Comparison of ENCODE assay signal across 7 cellular contexts in genomic region chr12:55996201-55996714, GRCh38. TPM values are rescaled to one million over a fixed set of nuclear protein-coding genes. Genes with fewer than 3 reads are reported as not detected.
A peak's percentile ranks its signal among the peaks of the same experiment; 100 is the strongest.
DNase-seq lines count a peak whose midpoint lies in the region; ATAC-seq, FAIRE-seq and TF ChIP-seq lines count a peak whose summit lies in the region.

No MANE protein-coding gene starts in this region.

- DNase-seq in GM13976 (ENCODE audit: low spot score) (peak; percentile 68), NCI-H2107 treated with DMSO at 0.1 percent for 48 hours (lab: John Stamatoyannopoulos, UW; ENCODE audit: unreplicated experiment) (peak; percentile 91), WTC11 (ENCODE audit: low spot score) (peak; percentile 37), keratinocyte (ENCODE audit: low read depth, low spot score) (no peak), SKM-1 treated with dmso at 0.1 percent for 144 hours (lab: John Stamatoyannopoulos, UW; ENCODE audit: unreplicated experiment) (no peak)
- DNase-seq in central memory CD4-positive, alpha-beta T cell = peak; percentile 66
- DNase-seq in stimulated activated CD4-positive, alpha-beta T cell treated with anti-CD3 and anti-CD28 coated beads, Interleukin-15, amount 100 ng/mL, for 48 hours (ENCODE audit: low read depth in 2 of 2) = peak; percentile 41 to 53

- H3K27ac Mint-ChIP-seq in WTC11 = peak overlapping the region; percentile 96

- peak overlapping the region; percentile 58 for H3K9ac ChIP-seq in keratinocyte (ENCODE audit: control insufficient read depth, extremely low read depth, insufficient read depth, low read length)

- peak; percentile 86 for TF ChIP-seq CTCF in GM13976 (IDR thresholded peaks at IDR 0.05; ENCODE audit: borderline replicate concordance, control extremely low read depth, extremely low read depth, insufficient read depth, missing control alignments)
- peak; percentile 71 for TF ChIP-seq CTCF in WTC11 (IDR thresholded peaks at IDR 0.05)
- TF ChIP-seq CTCF in keratinocyte (optimal IDR thresholded peaks at IDR 0.05 in 1 of 3, IDR thresholded peaks at IDR 0.05 in 1 of 3, conservative IDR thresholded peaks at IDR 0.05 in 1 of 3; ENCODE audit: extremely low read depth in 1 of 3, insufficient read depth in 2 of 3, low read length in 3 of 3) = peak; percentile 61 to 85 (median 66)

- CTCF ChIA-PET in WTC11 (lab: Charles Lee) = interaction anchor here (0.6 to 3.3 kb wide), 29 partner anchors 10 to 315 kb away, joined by 3 to 68 read pairs (median 5); partner anchors contain the start of genes ERBB3, ESYT1, IKZF4 and PA2G4

- H3K9me3 Mint-ChIP-seq in WTC11 = no peaks in the 10 kb centered on the region

- POLR2A ChIA-PET in WTC11 (lab: Charles Lee) = interaction anchor here (1.9 to 2.4 kb wide), 3 partner anchors 11 to 122 kb away, joined by 7 to 20 read pairs (median 20); partner anchors contain the start of genes RAB5B and ZC3H10

- H4K20me1 ChIP-seq in keratinocyte (ENCODE audit: control insufficient read depth, extremely low read depth, insufficient read depth, low read length) = no peaks in the 10 kb centered on the region

- 0 out of 2 replicates have a peak, but pooled peaks cover 7% of the 10 kb centered on the region for H3K4me1 Mint-ChIP-seq in WTC11

- in situ Hi-C loops in GM13976 (cut with MboI; ENCODE audit: low sequenced_read_pairs, unreplicated experiment) = no loop called here

- H3K4me1 ChIP-seq in keratinocyte (ENCODE audit: control insufficient read depth, extremely low read depth, insufficient read depth, low read length) = peaks cover 6% of the 10 kb centered on the region

- H3K79me2 ChIP-seq in keratinocyte (ENCODE audit: control insufficient read depth, insufficient read depth, low read length) = no peaks in the 10 kb centered on the region

- H3K4me2 ChIP-seq in keratinocyte (ENCODE audit: control insufficient read depth, extremely low read depth, insufficient read depth, low read depth, low read length) = peak overlapping the region; percentile 78

- no peak for ATAC-seq in WTC11

- FAIRE-seq in keratinocyte (lab: Jason Lieb, UNC) = peak; percentile 34

- peak overlapping the region; percentile 89 for H2AFZ ChIP-seq in keratinocyte (ENCODE audit: control insufficient read depth, low read length)

- peaks cover 28% of the 10 kb centered on the region for H3K36me3 Mint-ChIP-seq in WTC11

- no peaks in the 10 kb centered on the region for H3K27me3 Mint-ChIP-seq in WTC11 (ENCODE audit: low read depth)

- peak overlapping the region; percentile 95 for H3K4me3 Mint-ChIP-seq in WTC11

- H3K9me1 ChIP-seq in keratinocyte (ENCODE audit: control insufficient read depth, extremely low read depth, insufficient read depth, low read length) = no peaks in the 10 kb centered on the region

- H3K9me3 ChIP-seq in keratinocyte (ENCODE audit: control insufficient read depth, low read depth, low read length) = no peaks in the 10 kb centered on the region

- dilution Hi-C loops in keratinocyte (cut with MboI; ENCODE audit: extremely low pct_ligation_motif_present, low sequenced_read_pairs) = no loop called here

- peaks cover 21 to 23% of the 10 kb centered on the region in 2 experiments for H3K36me3 ChIP-seq in keratinocyte (ENCODE audit: control insufficient read depth in 2 of 2, extremely low read depth in 1 of 2, insufficient read depth in 2 of 2, low read length in 2 of 2)

- H3K27me3 ChIP-seq in keratinocyte (ENCODE audit: control insufficient read depth, extremely low read depth, insufficient read depth, low read length) = no peaks in the 10 kb centered on the region

- H3K4me3 ChIP-seq in keratinocyte (ENCODE audit: control insufficient read depth in 2 of 3, extremely low read depth in 1 of 3, insufficient read depth in 2 of 3, low read depth in 1 of 3, low read length in 3 of 3) = peak overlapping the region; percentile 52 to 85 (median 75)

- H3K27ac ChIP-seq in keratinocyte (ENCODE audit: control insufficient read depth, insufficient read depth, low read length) = peak overlapping the region; percentile 36

TF ChIP-seq in WTC11, 78 proteins besides CTCF, POLR2A, EP300 and RAD21 (continues in another document):
- TF ChIP-seq ZNF219 (CRISPR knock-in tag; IDR thresholded peaks at IDR 0.05; ENCODE audit: borderline replicate concordance) = no peak
- TF ChIP-seq ZNF532 (CRISPR knock-in tag; IDR thresholded peaks at IDR 0.05; ENCODE audit: borderline replicate concordance) = no peak
- TF ChIP-seq FOXJ3 (CRISPR knock-in tag; IDR thresholded peaks at IDR 0.05; ENCODE audit: borderline replicate concordance) = no peak

RNA-seq across cellular contexts. Expression of gene SUOX, which starts 0.8 kb away (rescaled TPM):
- total RNA-seq in WTC11 (2021) = 20.3 to 23.2 TPM (median 23.2 TPM) in 3 replicates
- polyA plus RNA-seq in keratinocyte = 9.0 to 10.8 TPM (median 9.4 TPM) in 3 replicates
- polyA plus RNA-seq in keratinocyte (2011; ENCODE audit: low read depth) = 1.1 TPM
- 5.1 and 5.2 TPM in 2 replicates for polyA plus RNA-seq in keratinocyte (2011; cell fraction: cytosol; rRNA removed)
- polyA plus RNA-seq in keratinocyte (2011; cell fraction: nucleus; rRNA removed) = 16.9 and 20.1 TPM in 2 replicates
- 4.0 and 6.5 TPM in 2 replicates for polyA plus RNA-seq in keratinocyte (2012; ENCODE audit: low replicate concordance)
- 13.8 to 15.2 TPM (median 15.0 TPM) in 3 replicates for polyA minus RNA-seq in keratinocyte
- polyA minus RNA-seq in keratinocyte (2011; cell fraction: cytosol; rRNA and poly(A)+ RNA removed) = 7.3 TPM
- 9.2 and 15.2 TPM in 2 replicates for polyA minus RNA-seq in keratinocyte (2011; cell fraction: nucleus; rRNA and poly(A)+ RNA removed)

RNA-seq across cellular contexts. Expression of gene RAB5B, which starts 22.4 kb away (rescaled TPM):
- total RNA-seq in WTC11 (2021) = 55.0 to 65.8 TPM (median 64.3 TPM) in 3 replicates
- polyA plus RNA-seq in keratinocyte = 132 to 162 TPM (median 138 TPM) in 3 replicates
- polyA plus RNA-seq in keratinocyte (2011; ENCODE audit: low read depth) = 59.4 TPM
- polyA plus RNA-seq in keratinocyte (2011; cell fraction: cytosol; rRNA removed) = 144 and 200 TPM in 2 replicates
- polyA plus RNA-seq in keratinocyte (2011; cell fraction: nucleus; rRNA removed) = 135 and 138 TPM in 2 replicates
- 72.8 and 76.8 TPM in 2 replicates for polyA plus RNA-seq in keratinocyte (2012; ENCODE audit: low replicate concordance)
- 66.2 to 176 TPM (median 141 TPM) in 3 replicates for polyA minus RNA-seq in keratinocyte
- polyA minus RNA-seq in keratinocyte (2011; cell fraction: cytosol; rRNA and poly(A)+ RNA removed) = 86.9 TPM
- polyA minus RNA-seq in keratinocyte (2011; cell fraction: nucleus; rRNA and poly(A)+ RNA removed) = 46.7 and 80.8 TPM in 2 replicates

RNA-seq across cellular contexts. Expression of gene IKZF4, which starts 24.6 kb away (rescaled TPM):
- 13.6 to 14.9 TPM (median 14.8 TPM) in 3 replicates for total RNA-seq in WTC11 (2021)
- polyA plus RNA-seq in keratinocyte = 0.97 to 1.8 TPM (median 1.1 TPM) in 3 replicates
- polyA plus RNA-seq in keratinocyte (2011; ENCODE audit: low read depth) = 2.4 TPM
- 0.85 and 0.94 TPM in 2 replicates for polyA plus RNA-seq in keratinocyte (2011; cell fraction: cytosol; rRNA removed)
- polyA plus RNA-seq in keratinocyte (2011; cell fraction: nucleus; rRNA removed) = 5.2 and 5.3 TPM in 2 replicates
- 1.2 and 1.6 TPM in 2 replicates for polyA plus RNA-seq in keratinocyte (2012; ENCODE audit: low replicate concordance)
- polyA minus RNA-seq in keratinocyte = 1.7 to 5.3 TPM (median 3.6 TPM) in 3 replicates
- polyA minus RNA-seq in keratinocyte (2011; cell fraction: cytosol; rRNA and poly(A)+ RNA removed) = not detected
- 1.4 and 3.4 TPM in 2 replicates for polyA minus RNA-seq in keratinocyte (2011; cell fraction: nucleus; rRNA and poly(A)+ RNA removed)

RNA-seq across cellular contexts. Expression of gene CDK2, which starts 29.6 kb away (rescaled TPM):
- 37.6 to 44.1 TPM (median 43.1 TPM) in 3 replicates for total RNA-seq in WTC11 (2021)
- polyA plus RNA-seq in keratinocyte = 34.3 to 49.3 TPM (median 47.3 TPM) in 3 replicates
- polyA plus RNA-seq in keratinocyte (2011; ENCODE audit: low read depth) = 6.5 TPM
- 24.9 and 27.4 TPM in 2 replicates for polyA plus RNA-seq in keratinocyte (2011; cell fraction: cytosol; rRNA removed)
- polyA plus RNA-seq in keratinocyte (2011; cell fraction: nucleus; rRNA removed) = 42.3 and 56.9 TPM in 2 replicates
- 22.4 and 30.3 TPM in 2 replicates for polyA plus RNA-seq in keratinocyte (2012; ENCODE audit: low replicate concordance)
- 34.3 to 46.8 TPM (median 36.0 TPM) in 3 replicates for polyA minus RNA-seq in keratinocyte
- polyA minus RNA-seq in keratinocyte (2011; cell fraction: cytosol; rRNA and poly(A)+ RNA removed) = 15.5 TPM
- polyA minus RNA-seq in keratinocyte (2011; cell fraction: nucleus; rRNA and poly(A)+ RNA removed) = 14.0 and 18.6 TPM in 2 replicates

RNA-seq across cellular contexts. Expression of gene PMEL, which starts 30.4 kb away (rescaled TPM):
- total RNA-seq in WTC11 (2021) = 72.2 to 86.5 TPM (median 79.3 TPM) in 3 replicates
- 1.3 to 2.1 TPM (median 1.4 TPM) in 3 replicates for polyA plus RNA-seq in keratinocyte
- 0.89 TPM for polyA plus RNA-seq in keratinocyte (2011; ENCODE audit: low read depth)
- polyA plus RNA-seq in keratinocyte (2011; cell fraction: cytosol; rRNA removed) = 2.3 and 2.7 TPM in 2 replicates
- polyA plus RNA-seq in keratinocyte (2011; cell fraction: nucleus; rRNA removed) = 2.9 and 3.1 TPM in 2 replicates
- polyA plus RNA-seq in keratinocyte (2012; ENCODE audit: low replicate concordance) = 1.0 and 2.2 TPM in 2 replicates
- 2.1 to 4.9 TPM (median 4.3 TPM) in 3 replicates for polyA minus RNA-seq in keratinocyte
- polyA minus RNA-seq in keratinocyte (2011; cell fraction: cytosol; rRNA and poly(A)+ RNA removed) = 0.96 TPM
- 1.0 and 1.5 TPM in 2 replicates for polyA minus RNA-seq in keratinocyte (2011; cell fraction: nucleus; rRNA and poly(A)+ RNA removed)

Comparison
In these comparisons a context has a peak if more than half of its experiments do, and no peak if none do; other contexts are left out.
1. DNase-seq: peak in GM13976 (single experiment), NCI-H2107 treated with DMSO at 0.1 percent for 48 hours (single experiment), WTC11 (single experiment), central memory CD4-positive, alpha-beta T cell (single experiment) and stimulated activated CD4-positive, alpha-beta T cell treated with anti-CD3 and anti-CD28 coated beads, Interleukin-15, amount 100 ng/mL, for 48 hours (2 of 2); none in keratinocyte (single experiment) and SKM-1 treated with dmso at 0.1 percent for 144 hours (single experiment).
2. Peak in every context shown above with its lines, with median percentiles within 50 percentile points of each other: CTCF ChIP-seq.